Comparison of ENCODE assay signal across 22 cellular contexts in genomic region chr12:51850081-51850932, GRCh38. TPM values are rescaled to one million over a fixed set of nuclear protein-coding genes. Genes with fewer than 3 reads are reported as not detected.
A peak's percentile ranks its signal among the peaks of the same experiment; 100 is the strongest.
DNase-seq lines count a peak whose midpoint lies in the region; ATAC-seq and TF ChIP-seq lines count a peak whose summit lies in the region.
"Had no signal": no experiment of that assay in that cellular context is flagged by ENCODE, and none has a peak within 500 bp of the region (broad histone marks: within the 10 kb centered on the region; RNA-seq: fewer than 3 reads in every experiment).

No MANE protein-coding gene starts in this region.

- H3K4me2 ChIP-seq in mesendoderm (ENCODE audit: low read length): no peak overlapping the region

- H3K36me3 ChIP-seq in HUES6 (ENCODE audit: control insufficient read depth, insufficient read depth, low read length): no peaks in the 10 kb centered on the region
- H3K36me3 ChIP-seq in endodermal cell (ENCODE audit: control insufficient read depth, insufficient read depth, low read length): no peaks in the 10 kb centered on the region
- H3K36me3 ChIP-seq in mesendoderm (ENCODE audit: control insufficient read depth, insufficient read depth, low read length): no peaks in the 10 kb centered on the region
- no peaks in the 10 kb centered on the region for H3K36me3 ChIP-seq in tibial nerve
- H3K36me3 ChIP-seq: ascending aorta, ovary, sigmoid colon had no signal

- H2BK5ac ChIP-seq in mesendoderm (ENCODE audit: low read length): no peak overlapping the region

- no peaks in the 10 kb centered on the region for H3K36me3 Mint-ChIP-seq in endodermal cell (ENCODE audit: low read depth)
- H3K36me3 Mint-ChIP-seq: stimulated activated memory B cell treated with anti-CD40 and anti-IgM and Interleukin-4, amounts not matched to agents 10 μg/mL and 1 μg/mL and 100 μg/mL, for 72 hours had no signal

- no peaks in the 10 kb centered on the region for H3K79me2 ChIP-seq in mesendoderm (ENCODE audit: control insufficient read depth, insufficient read depth, low read length)

- TF ChIP-seq CTCF in endodermal cell (conservative IDR thresholded peaks at IDR 0.05) (no peak), tibial nerve (IDR thresholded peaks at IDR 0.05) (no peak), coronary artery (IDR thresholded peaks at IDR 0.05) (no peak)

- no peak overlapping the region for H3K4me3 Mint-ChIP-seq in endodermal cell
- H3K4me3 Mint-ChIP-seq: activated T-cell treated with anti-CD3 and anti-CD28 coated beads, Interleukin-2, amount 50 U/mL, for 72 hours; stimulated activated memory B cell treated with anti-CD40 and anti-IgM and Interleukin-4, amounts not matched to agents 10 μg/mL and 1 μg/mL and 100 μg/mL, for 72 hours had no signal

- H3K9me3 Mint-ChIP-seq in endodermal cell: no peaks in the 10 kb centered on the region
- H3K9me3 Mint-ChIP-seq: activated T-cell treated with anti-CD3 and anti-CD28 coated beads, Interleukin-2, amount 50 U/mL, for 72 hours; stimulated activated memory B cell treated with anti-CD40 and anti-IgM and Interleukin-4, amounts not matched to agents 10 μg/mL and 1 μg/mL and 100 μg/mL, for 72 hours had no signal

- H3K4me3 ChIP-seq in HUES6 (ENCODE audit: low read depth, low read length) (peak overlapping the region; percentile 60; the same call in 1 of the 2 replicates), endodermal cell (ENCODE audit: low read length) (no peak overlapping the region), mesendoderm (ENCODE audit: low read length) (no peak overlapping the region), tibial nerve (no peak overlapping the region), coronary artery (no peak overlapping the region)
- H3K4me3 ChIP-seq: ascending aorta, ovary, sigmoid colon had no signal

- H3K18ac ChIP-seq in mesendoderm (ENCODE audit: low read length): no peak overlapping the region

- DNase-seq in endodermal cell: peak; percentile 52
- no peak for DNase-seq in mesendoderm
- DNase-seq in tibial nerve (ENCODE audit: low spot score in 2 of 2): no peak
- DNase-seq in NCI-H1694 treated with DMSO at 0.1 percent for 48 hours (lab: John Stamatoyannopoulos, UW): no peak
- DNase-seq in coronary artery (ENCODE audit: low spot score): no peak
- DNase-seq: activated CD4-positive, alpha-beta T cell treated with anti-CD3 and anti-CD28 coated beads for 1 hour; activated CD8-positive, alpha-beta memory T cell treated with anti-CD3 and anti-CD28 coated beads for 24 hours; activated naive CD4-positive, alpha-beta T cell treated with anti-CD3 and anti-CD28 coated beads, Interleukin-2, amount 50 U/mL, for 16 hours; activated T-cell treated with anti-CD3 and anti-CD28 coated beads, Interleukin-2, amount 50 U/mL, for 72 hours; Calu3; NCI-H1436 treated with DMSO at 0.1 percent for 48 hours; ovary; sigmoid colon; testis had no signal

- H3K27me3 Mint-ChIP-seq in endodermal cell (ENCODE audit: insufficient read depth): peaks cover 68% of the 10 kb centered on the region

- H3K56ac ChIP-seq in mesendoderm (ENCODE audit: low read length): peak overlapping the region; percentile 10

- TF ChIP-seq EP300 in tibial nerve (IDR thresholded peaks at IDR 0.05): no peak

- no peak overlapping the region for H3K4ac ChIP-seq in mesendoderm (ENCODE audit: low read depth, low read length)

- no peak overlapping the region for H2AK5ac ChIP-seq in mesendoderm (ENCODE audit: low read length)

- ATAC-seq in HG03280 (IDR thresholded peaks at IDR 0.05; ENCODE audit: unreplicated experiment): no peak
- ATAC-seq: activated T-cell treated with anti-CD3 and anti-CD28 coated beads, Interleukin-2, amount 50 U/mL, for 72 hours; stimulated activated memory B cell treated with anti-CD40 and anti-IgM and Interleukin-4, amounts not matched to agents 10 μg/mL and 1 μg/mL and 100 μg/mL, for 72 hours had no signal

- H3K79me1 ChIP-seq in mesendoderm (ENCODE audit: low read length): no peaks in the 10 kb centered on the region

- 86 to 87% methylated on average over 5 to 8 of the region's 8 CpGs for WGBS in endodermal cell (ENCODE audit: insufficient coverage in 1 of 2, insufficient read length in 1 of 2), 2 experiments
- WGBS in mesendoderm (ENCODE audit: extremely low coverage, insufficient coverage, low lambda C conversion rate): no CpG with 5 or more reads among the region's 8 CpGs
- WGBS in tibial nerve, 2 donors: 73 to 76% methylated on average over 8 of the region's 8 CpGs

- H3K4me1 Mint-ChIP-seq in endodermal cell: peaks cover 12% of the 10 kb centered on the region

- TF ChIP-seq POLR2A in tibial nerve (IDR thresholded peaks at IDR 0.05): no peak

- no peaks in the 10 kb centered on the region for H3K9me3 ChIP-seq in HUES6 (ENCODE audit: control insufficient read depth, insufficient read depth, low read depth, low read length)
- H3K9me3 ChIP-seq in endodermal cell (ENCODE audit: control insufficient read depth, low read length): no peaks in the 10 kb centered on the region
- H3K9me3 ChIP-seq in tibial nerve: no peaks in the 10 kb centered on the region
- H3K9me3 ChIP-seq: ascending aorta, ovary, sigmoid colon, testis had no signal

- H3K27ac ChIP-seq in HUES6 (ENCODE audit: low read depth, low read length): no peak overlapping the region
- no peak overlapping the region for H3K27ac ChIP-seq in endodermal cell (ENCODE audit: low read depth, low read length)
- H3K27ac ChIP-seq in mesendoderm (ENCODE audit: low read depth, low read length): no peak overlapping the region
- peak overlapping the region; percentile 84 to 94 (median 92) for H3K27ac ChIP-seq in tibial nerve
- peak overlapping the region in 1 of 2 donors; percentile 86 for H3K27ac ChIP-seq in coronary artery
- H3K27ac ChIP-seq: ovary, testis had no signal

- H2BK120ac ChIP-seq in mesendoderm (ENCODE audit: low read depth, low read length): no peak overlapping the region

- no peak overlapping the region for H4K8ac ChIP-seq in mesendoderm (ENCODE audit: low read depth, low read length)

- no peak overlapping the region for H4K5ac ChIP-seq in mesendoderm (ENCODE audit: low read length)

- H3K9ac ChIP-seq in HUES6 (ENCODE audit: low read length) (no peak overlapping the region), endodermal cell (ENCODE audit: extremely low read depth, low read length, poor library complexity, severe bottlenecking) (no peak overlapping the region), mesendoderm (ENCODE audit: low read length) (no peak overlapping the region)

- H3K4me1 ChIP-seq in HUES6 (ENCODE audit: control insufficient read depth, insufficient read depth, low read length) (peaks cover 41% of the 10 kb centered on the region), endodermal cell (ENCODE audit: control insufficient read depth, insufficient read depth, low read length) (peaks cover 18% of the 10 kb centered on the region), mesendoderm (ENCODE audit: control insufficient read depth, low read depth, low read length) (peaks cover 5% of the 10 kb centered on the region), tibial nerve (peaks cover 0 to 79% (median 24%) of the 10 kb centered on the region in 4 donors)

- H3K27ac Mint-ChIP-seq in endodermal cell: no peak overlapping the region
- H3K27ac Mint-ChIP-seq: activated T-cell treated with anti-CD3 and anti-CD28 coated beads, Interleukin-2, amount 50 U/mL, for 72 hours; IgD-negative memory B cell; stimulated activated memory B cell treated with anti-CD40 and anti-IgM and Interleukin-4, amounts not matched to agents 10 μg/mL and 1 μg/mL and 100 μg/mL, for 72 hours had no signal

- no peak overlapping the region for H2BK15ac ChIP-seq in mesendoderm (replicated peaks; ENCODE audit: low read depth)

- no peak overlapping the region for H3K23ac ChIP-seq in mesendoderm (ENCODE audit: low read length)

- H3K27me3 ChIP-seq in HUES6 (ENCODE audit: control insufficient read depth, insufficient read depth, low read length) (peaks cover 33% of the 10 kb centered on the region), endodermal cell (ENCODE audit: control insufficient read depth, insufficient read depth, low read length, poor library complexity, severe bottlenecking) (peaks cover 16% of the 10 kb centered on the region), mesendoderm (ENCODE audit: insufficient read depth, low read length, poor library complexity) (no peaks in the 10 kb centered on the region), tibial nerve (peaks cover 0 to 21% of the 10 kb centered on the region in 2 donors)
- H3K27me3 ChIP-seq: ovary, testis had no signal

RNA-seq across cellular contexts. Expression of gene FIGNL2, which starts 1.8 kb away (rescaled TPM):
- total RNA-seq in endodermal cell (10 to 100 TPM; 10.5 to 17.7 TPM), tibial nerve (1 to 10 TPM; 1.1 to 2.1 (median 1.3) TPM)
- 24.4 TPM for polyA plus RNA-seq in endodermal cell (2013, experiment 1 of 2)
- polyA plus RNA-seq in endodermal cell (2013, experiment 2 of 2): 22.8 TPM
- 0.77 TPM for polyA plus RNA-seq in mesendoderm (2013, experiment 1 of 2)
- 0.69 TPM for polyA plus RNA-seq in mesendoderm (2013, experiment 2 of 2)
- total RNA-seq: ascending aorta, Calu3, MCF 10A, OCI-LY7 had no signal
- polyA plus RNA-seq: IgD-negative memory B cell had no signal

RNA-seq across cellular contexts. Expression of gene ANKRD33, which starts 37.6 kb away (rescaled TPM):
- total RNA-seq in endodermal cell (under 1 TPM in 1 of 2 donors, not detected in 1; 0.46 TPM), tibial nerve (under 1 TPM in 2 of 4 donors, not detected in 2; 0.60 to 0.66 TPM)
- polyA plus RNA-seq in endodermal cell (2013, experiment 1 of 2): 0.28 TPM
- polyA plus RNA-seq in endodermal cell (2013, experiment 2 of 2): 0.62 TPM
- polyA plus RNA-seq in mesendoderm (2013, experiment 1 of 2): not detected
- 0.03 TPM for polyA plus RNA-seq in mesendoderm (2013, experiment 2 of 2)
- total RNA-seq: activated T-cell treated with anti-CD3 and anti-CD28 coated beads, Interleukin-2, amount 50 U/mL, for 72 hours; ascending aorta; Calu3; MCF 10A; myocyte; OCI-LY7; ovary; sigmoid colon had no signal
- polyA plus RNA-seq: IgD-negative memory B cell, ovary had no signal

RNA-seq across cellular contexts. Expression of gene ACVRL1, which starts 57.0 kb away (rescaled TPM):
- total RNA-seq in endodermal cell (under 1 TPM; 0.42 to 0.64 TPM), tibial nerve (100 to 1,000 TPM in 1 of 4 donors, 10 to 100 TPM in 3; 68.4 to 318 (median 80.7) TPM)
- 1.00 TPM for polyA plus RNA-seq in endodermal cell (2013, experiment 1 of 2)
- polyA plus RNA-seq in endodermal cell (2013, experiment 2 of 2): 1.4 TPM
- polyA plus RNA-seq in mesendoderm (2013, experiment 1 of 2): 0.21 TPM
- polyA plus RNA-seq in mesendoderm (2013, experiment 2 of 2): 0.01 TPM
- total RNA-seq: activated T-cell treated with anti-CD3 and anti-CD28 coated beads, Interleukin-2, amount 50 U/mL, for 72 hours; Calu3; MCF 10A; OCI-LY7 had no signal
- polyA plus RNA-seq: IgD-negative memory B cell had no signal

Comparison
In these comparisons a context has a peak if more than half of its experiments do, and no peak if none do; other contexts are left out.
1. H3K27ac ChIP-seq: peak in tibial nerve (4 of 4); none in HUES6 (single experiment), endodermal cell (single experiment) and mesendoderm (single experiment).
2. RNA of gene ACVRL1, which starts 57.0 kb away (total RNA-seq): 68.4 to 318 TPM in tibial nerve; 0.42 to 0.64 TPM in endodermal cell; every median in the first group is over 10 times any median in the second.